9 cellular contexts compared by ENCODE assay signal in genomic region chr3:4019509-4019908, GRCh38.
"Had no signal": no experiment of that assay in that cellular context is flagged by ENCODE, and none has a peak within 500 bp of the region (broad histone marks: within the 10 kb centered on the region; RNA-seq: fewer than 3 reads in every experiment).

No MANE protein-coding gene starts in this region.

- H3K36me3 ChIP-seq: HAP-1 had no signal

- H3K9ac ChIP-seq: GM23248 had no signal

- H2AFZ ChIP-seq: GM23248 had no signal

- H3K27ac ChIP-seq: GM23248 had no signal

- ATAC-seq: HCT116, K562 had no signal

- DNase-seq: GM23248, GOT3, H7, HFFc6, IMR-90, KG1 had no signal

- H3K4me1 ChIP-seq: HAP-1 had no signal

- H3K9me3 ChIP-seq: HAP-1 had no signal

- FAIRE-seq: K562 had no signal

- H3K4me3 ChIP-seq: GM23248, HAP-1, K562 had no signal
